ENCODE assay signal across 7 cellular contexts in the genomic region with DNA sequence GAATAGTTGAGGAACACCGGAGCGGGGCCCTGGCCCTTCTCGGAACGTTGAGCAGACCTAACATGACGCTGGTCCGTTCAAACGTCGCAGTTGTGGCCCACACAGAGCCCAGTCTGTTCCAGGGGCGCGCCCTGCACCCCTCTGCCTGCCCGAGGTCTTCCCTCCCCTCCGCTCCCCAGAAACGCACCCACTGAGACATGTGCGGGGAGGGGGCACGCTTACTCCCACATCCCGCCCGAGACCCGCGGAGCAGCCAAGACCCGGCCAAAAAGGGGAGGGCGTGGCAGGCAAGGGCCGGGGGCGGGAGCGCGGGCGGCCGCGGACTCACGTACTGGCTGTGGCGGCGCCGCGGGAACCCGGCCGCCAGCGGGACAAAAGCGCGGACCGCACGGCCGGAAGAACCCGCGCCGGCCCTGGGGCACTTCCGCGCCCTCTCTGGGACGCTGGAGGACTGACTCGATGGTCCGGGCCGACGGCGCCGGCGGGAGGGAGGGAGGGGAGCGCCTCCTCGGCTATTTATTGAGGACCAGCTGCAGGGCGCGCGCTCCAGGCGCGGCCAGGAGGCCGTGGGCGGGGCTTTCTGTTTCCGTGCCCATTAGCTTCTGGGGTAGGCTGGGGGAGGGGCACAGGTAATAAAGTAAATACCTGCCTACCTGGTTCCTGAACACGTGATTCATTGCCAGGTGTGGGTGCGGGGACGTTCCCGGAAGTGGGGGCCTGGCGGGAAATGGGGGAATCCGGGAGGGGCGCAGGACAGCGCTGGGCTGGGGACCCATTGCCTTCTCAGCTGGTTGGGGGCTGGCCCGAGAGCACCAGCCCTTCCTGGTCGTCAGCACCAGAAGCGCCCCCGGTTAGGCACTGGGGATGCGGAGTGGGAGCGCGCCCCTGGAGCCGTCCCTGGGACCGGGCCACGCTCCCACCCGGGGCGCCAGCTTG.
DNase-seq lines count a peak whose midpoint lies in the region; ATAC-seq and TF ChIP-seq lines count a peak whose summit lies in the region.

A gene (minus strand): TSS at position 390 of the 936 bp plus-strand sequence. CDS start 57 bp downstream, at position 333.

- ATAC-seq in GM18511 (IDR thresholded peaks at IDR 0.05; ENCODE audit: unreplicated experiment) (peak; percentile 88), HG02981 (IDR thresholded peaks at IDR 0.05; ENCODE audit: unreplicated experiment) (peak; percentile 86)

- TF ChIP-seq CTCF in astrocyte of the cerebellum (IDR thresholded peaks at IDR 0.05; ENCODE audit: low read depth, low read length, missing control alignments) (no peak), retinal pigment epithelial cell (conservative IDR thresholded peaks at IDR 0.05; ENCODE audit: low read depth, low read length) (no peak)

- DNase-seq in NCI-H2029 (lab: John Stamatoyannopoulos, UW) (peak; percentile 98), T-helper 9 cell (peak; percentile 83), astrocyte of the cerebellum (ENCODE audit: low read depth) (peak; percentile 75), hippocampal formation (lab: John Stamatoyannopoulos, UW) (peak; percentile 72 to 81), retinal pigment epithelial cell (ENCODE audit: low read depth) (peak; percentile 68)

- H3K4me3 ChIP-seq in astrocyte of the cerebellum (ENCODE audit: low read depth, low read length), result peak within 1 kb of the TSS; percentile 78
- peak within 1 kb of the TSS; percentile 90 for H3K4me3 ChIP-seq in retinal pigment epithelial cell (ENCODE audit: low read length)

- in situ Hi-C loops in astrocyte of the cerebellum (cut with HindIII; ENCODE audit: low sequenced_read_pairs), result no loop called here

Comparison
In these comparisons a context has a peak if more than half of its experiments do, and no peak if none do; other contexts are left out.
1. Peak in every context shown above with its lines: DNase-seq, ATAC-seq and H3K4me3 ChIP-seq.